ENCODE assay signal across 1 cellular context in the genomic region with DNA sequence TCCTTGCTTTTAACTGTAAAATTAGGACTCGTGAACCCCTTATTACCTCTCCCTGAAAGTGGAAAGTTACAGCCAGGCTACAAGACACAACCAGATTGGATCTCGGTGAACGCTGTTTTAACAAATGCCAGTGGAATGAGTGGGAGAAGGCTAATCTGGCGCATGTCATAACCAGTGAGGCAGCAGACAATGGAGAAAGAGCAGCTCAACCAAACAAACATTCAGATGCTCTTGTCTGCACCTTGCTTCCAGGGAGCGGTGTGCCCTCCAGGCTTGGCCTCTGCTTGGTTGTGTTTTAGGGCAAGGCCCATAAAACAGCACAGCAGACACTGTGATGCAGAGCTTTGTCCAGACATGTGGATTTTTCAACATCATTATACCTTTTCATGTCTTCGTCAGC.
TF ChIP-seq lines count a peak whose summit lies in the region.

No MANE protein-coding gene starts in this region.

TF ChIP-seq in H1, 55 proteins besides CTCF, POLR2A, EP300 and RAD21:
- TF ChIP-seq SP2 (IDR thresholded peaks at IDR 0.05; ENCODE audit: low read length) (no peak), YY1 (IDR thresholded peaks at IDR 0.05; ENCODE audit: low read depth, low read length) (no peak), JUND (IDR thresholded peaks at IDR 0.05; ENCODE audit: low read length) (no peak), BCL11A (IDR thresholded peaks at IDR 0.05; ENCODE audit: low read depth in 2 of 2, low read length in 2 of 2) (no peak), SIN3A (conservative IDR thresholded peaks at IDR 0.05 in 1 of 2, IDR thresholded peaks at IDR 0.05 in 1 of 2; ENCODE audit: low read depth in 1 of 2, low read length in 2 of 2) (no peak), FOSL1 (IDR thresholded peaks at IDR 0.05; ENCODE audit: insufficient read depth, low read depth, low read length) (no peak)
